ENCODE assay signal across 1 cellular context in genomic region chr1:234881893-234882771, GRCh38.
TF ChIP-seq lines count a peak whose summit lies in the region.

No MANE protein-coding gene starts in this region.

TF ChIP-seq in GM12878, 131 proteins besides CTCF, POLR2A, EP300 and RAD21 (continued from another document and continues in another):
- peak; percentile 61 for TF ChIP-seq ZNF687 (IDR thresholded peaks at IDR 0.05)
- peak; percentile 96 for TF ChIP-seq EED (IDR thresholded peaks at IDR 0.05; ENCODE audit: low read depth)
- TF ChIP-seq NFIC (IDR thresholded peaks at IDR 0.05; ENCODE audit: low read depth, low read length): peak; percentile 98
- peak; percentile 87 for TF ChIP-seq ATF7 (IDR thresholded peaks at IDR 0.05; ENCODE audit: low read depth)
- peak; percentile 74 for TF ChIP-seq PML (IDR thresholded peaks at IDR 0.05; ENCODE audit: low read length)
- peak; percentile 88 for TF ChIP-seq ZNF24 (IDR thresholded peaks at IDR 0.05)
- peak; percentile 49 for TF ChIP-seq SMAD1 (IDR thresholded peaks at IDR 0.05; ENCODE audit: low read depth, partially characterized antibody)
- TF ChIP-seq HDAC2 (IDR thresholded peaks at IDR 0.05): no peak
- peak; percentile 79; the same call in 1 of the 2 replicates for TF ChIP-seq BACH1 (IDR thresholded peaks at IDR 0.05; ENCODE audit: borderline replicate concordance)
- peak; percentile 89 for TF ChIP-seq BCL11A (IDR thresholded peaks at IDR 0.05; ENCODE audit: low read depth, low read length)
- 0 out of 2 replicates have a peak, but pooled peaks have one; percentile 10 for TF ChIP-seq ZBTB40 (IDR thresholded peaks at IDR 0.05; ENCODE audit: borderline replicate concordance)
- TF ChIP-seq CBX5 (IDR thresholded peaks at IDR 0.05; ENCODE audit: low read depth): no peak; the same call in 1 of the 2 replicates
- TF ChIP-seq POLR2AphosphoS5 (IDR thresholded peaks at IDR 0.05; ENCODE audit: low read length): no peak
- TF ChIP-seq ETV6 (conservative IDR thresholded peaks at IDR 0.05 in 1 of 2, IDR thresholded peaks at IDR 0.05 in 1 of 2; ENCODE audit: borderline replicate concordance in 1 of 2, low read depth in 1 of 2): peak in 1 of 2 experiments; percentile 90; a peak in 2 of 4 replicates
- TF ChIP-seq HDGF (IDR thresholded peaks at IDR 0.05): peak; percentile 60; the same call in 1 of the 2 replicates
- no peak for TF ChIP-seq TARDBP (IDR thresholded peaks at IDR 0.05; ENCODE audit: borderline replicate concordance)
- TF ChIP-seq REST (IDR thresholded peaks at IDR 0.05; ENCODE audit: low read depth, low read length): peak; percentile 38; the same call in 1 of the 2 replicates
- TF ChIP-seq RCOR1 (conservative IDR thresholded peaks at IDR 0.05; ENCODE audit: low read depth, low read length): peak; percentile 80; the same call in 1 of the 2 replicates
- TF ChIP-seq RELB (IDR thresholded peaks at IDR 0.05; ENCODE audit: low read depth): peak; percentile 95
- peak; percentile 98 for TF ChIP-seq IRF4 (IDR thresholded peaks at IDR 0.05; ENCODE audit: low read depth, low read length)
- TF ChIP-seq SMC3 (IDR thresholded peaks at IDR 0.05; ENCODE audit: borderline replicate concordance, low read length): peak; percentile 34; the same call in 1 of the 2 replicates
- peak; percentile 70 for TF ChIP-seq MEF2B (IDR thresholded peaks at IDR 0.05; ENCODE audit: partially characterized antibody, poor library complexity, severe bottlenecking)
- peak; percentile 28; the same call in 1 of the 2 replicates for TF ChIP-seq PKNOX1 (IDR thresholded peaks at IDR 0.05)
- TF ChIP-seq TCF3 (IDR thresholded peaks at IDR 0.05; ENCODE audit: borderline replicate concordance, insufficient read depth, low read depth, low read length): no peak
- peak; percentile 75 for TF ChIP-seq NBN (IDR thresholded peaks at IDR 0.05)
- peak; percentile 24; the same call in 1 of the 2 replicates for TF ChIP-seq SREBF1 (IDR thresholded peaks at IDR 0.05; ENCODE audit: low read length)
- peak; percentile 85 for TF ChIP-seq SMARCA5 (IDR thresholded peaks at IDR 0.05)
- peak; percentile 72; the same call in 1 of the 2 replicates for TF ChIP-seq MXI1 (IDR thresholded peaks at IDR 0.05; ENCODE audit: low read depth, low read length)
- TF ChIP-seq CEBPB (IDR thresholded peaks at IDR 0.05; ENCODE audit: borderline replicate concordance in 1 of 2, low read depth in 2 of 2, low read length in 2 of 2): peak in 1 of 2 experiments; percentile 98; a peak in 1 of 4 replicates
- no peak for TF ChIP-seq RBBP5 (conservative IDR thresholded peaks at IDR 0.05)
- 0 out of 2 replicates have a peak, but pooled peaks have one; percentile 17 for TF ChIP-seq ZSCAN29 (IDR thresholded peaks at IDR 0.05)
- TF ChIP-seq MTA2 (IDR thresholded peaks at IDR 0.05; ENCODE audit: low read depth): peak; percentile 97
- TF ChIP-seq IKZF1 (conservative IDR thresholded peaks at IDR 0.05): peak; percentile 95
- TF ChIP-seq GATAD2B (conservative IDR thresholded peaks at IDR 0.05; ENCODE audit: low read depth): peak; percentile 78; the same call in 1 of the 2 replicates
- peak; percentile 62; the same call in 1 of the 2 replicates for TF ChIP-seq GABPA (IDR thresholded peaks at IDR 0.05; ENCODE audit: low read depth)
- TF ChIP-seq SKIL (IDR thresholded peaks at IDR 0.05; ENCODE audit: low read depth, poor library complexity, severe bottlenecking): peak; percentile 100
- TF ChIP-seq JUND (IDR thresholded peaks at IDR 0.05; ENCODE audit: low read depth, low read length): peak; percentile 80; the same call in 1 of the 2 replicates
- peak; percentile 83 for TF ChIP-seq BHLHE40 (IDR thresholded peaks at IDR 0.05; ENCODE audit: borderline replicate concordance in 1 of 2, low read depth in 2 of 2, low read length in 1 of 2)
- TF ChIP-seq JUNB (IDR thresholded peaks at IDR 0.05): peak; percentile 99
- TF ChIP-seq POU2F2 (IDR thresholded peaks at IDR 0.05; ENCODE audit: borderline replicate concordance, low read depth, low read length): peak; percentile 59; the same call in 1 of the 3 replicates
- no peak for TF ChIP-seq MYB (IDR thresholded peaks at IDR 0.05; ENCODE audit: borderline replicate concordance, low read depth, low read length)
